Comparison of ENCODE assay signal across 9 cellular contexts in the genomic region with DNA sequence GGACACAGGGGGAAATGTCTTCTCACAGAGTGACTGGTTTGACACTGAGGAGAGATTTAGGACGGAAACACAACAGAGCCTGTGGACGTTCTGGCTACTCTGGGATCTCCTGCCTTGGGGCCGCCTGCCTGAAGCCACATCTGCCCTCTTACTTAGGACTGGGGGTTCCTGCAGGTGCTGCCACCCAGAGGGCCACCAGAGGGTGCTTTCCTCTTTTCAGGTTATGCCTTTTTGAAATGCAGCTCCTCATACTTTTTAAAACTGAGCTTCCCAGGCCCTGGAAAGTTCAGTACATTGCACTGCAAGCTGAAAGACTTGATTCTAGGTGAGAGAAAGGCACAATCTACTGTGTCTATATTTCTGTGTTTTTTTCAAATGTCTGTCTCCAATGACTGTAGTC.
DNase-seq lines count a peak whose midpoint lies in the region; ATAC-seq, FAIRE-seq and TF ChIP-seq lines count a peak whose summit lies in the region.
"Had no signal": no experiment of that assay in that cellular context is flagged by ENCODE, and none has a peak within 500 bp of the region (broad histone marks: within the 10 kb centered on the region; RNA-seq: fewer than 3 reads in every experiment).

No MANE protein-coding gene starts in this region.

- H3K79me2 ChIP-seq in SU-DHL-6 (ENCODE audit: insufficient read depth, low read length): no peaks in the 10 kb centered on the region

- no peak overlapping the region for H2AFZ ChIP-seq in SU-DHL-6 (ENCODE audit: low read depth, low read length, severe bottlenecking)

- H3K36me3 ChIP-seq in SU-DHL-6 (ENCODE audit: low read length) (no peaks in the 10 kb centered on the region), heart right ventricle (no peaks in the 10 kb centered on the region), upper lobe of right lung (no peaks in the 10 kb centered on the region)

- no peaks in the 10 kb centered on the region for H3F3A ChIP-seq in SU-DHL-6 (ENCODE audit: insufficient read depth)

- H4K20me1 ChIP-seq in SU-DHL-6 (ENCODE audit: low read depth, low read length): no peaks in the 10 kb centered on the region

- peak; percentile 64 for ATAC-seq in HG03103 (IDR thresholded peaks at IDR 0.05; ENCODE audit: low read depth, unreplicated experiment)
- ATAC-seq in heart right ventricle: peak; percentile 49 to 83 (median 72)
- peak; percentile 76 for ATAC-seq in upper lobe of right lung
- ATAC-seq in GM19467 (IDR thresholded peaks at IDR 0.05; ENCODE audit: unreplicated experiment): no peak
- ATAC-seq in GM19455 (IDR thresholded peaks at IDR 0.05; ENCODE audit: unreplicated experiment): no peak
- ATAC-seq: stimulated activated effector memory CD8-positive, alpha-beta T cell treated with anti-CD3 and anti-CD28 coated beads, Interleukin-12 subunit alpha, Interleukin-12 subunit beta, amount 100 ng/mL, for 72 hours had no signal

- 42 to 61% methylated on average over 3 of the region's 3 CpGs for WGBS in heart right ventricle, 2 donors

- no peak overlapping the region for H3K27ac ChIP-seq in SU-DHL-6 (ENCODE audit: low read depth, low read length)
- no peak overlapping the region for H3K27ac ChIP-seq in heart right ventricle
- H3K27ac ChIP-seq in upper lobe of right lung: no peak overlapping the region

- TF ChIP-seq CTCF in SU-DHL-6 (IDR thresholded peaks at IDR 0.05; ENCODE audit: insufficient read depth, low read length, poor library complexity, severe bottlenecking) (peak; percentile 15), heart right ventricle (IDR thresholded peaks at IDR 0.05) (peak in 8 of 9 donors; percentile 22 to 66 (median 58)), upper lobe of right lung (IDR thresholded peaks at IDR 0.05) (peak; percentile 47)

- H3K9me3 ChIP-seq in SU-DHL-6 (ENCODE audit: insufficient read depth, low read length) (no peaks in the 10 kb centered on the region), heart right ventricle (peaks cover 0 to 14% (median 0%) of the 10 kb centered on the region in 11 donors), upper lobe of right lung (no peaks in the 10 kb centered on the region)

- H3K4me3 ChIP-seq in SU-DHL-6 (ENCODE audit: insufficient read depth, low read length, poor library complexity, severe bottlenecking) (no peak overlapping the region), heart right ventricle (no peak overlapping the region), upper lobe of right lung (no peak overlapping the region)

- no peaks in the 10 kb centered on the region for H3K9me2 ChIP-seq in SU-DHL-6 (replicated peaks; ENCODE audit: insufficient read depth, low read length)

- H3K4me2 ChIP-seq in SU-DHL-6 (ENCODE audit: low read depth, low read length, poor library complexity, severe bottlenecking): no peak overlapping the region

- H3K27me3 ChIP-seq in SU-DHL-6 (ENCODE audit: low read length): no peaks in the 10 kb centered on the region
- no peaks in the 10 kb centered on the region for H3K27me3 ChIP-seq in heart right ventricle
- H3K27me3 ChIP-seq in upper lobe of right lung: no peaks in the 10 kb centered on the region

- H3K9ac ChIP-seq in SU-DHL-6 (ENCODE audit: low read length): no peak overlapping the region

- peak; percentile 51 for DNase-seq in GM03348 (ENCODE audit: low spot score)
- DNase-seq in heart right ventricle: peak in 1 of 2 donors; percentile 42
- DNase-seq in upper lobe of right lung: no peak
- no peak for DNase-seq in frontal cortex (ENCODE audit: low spot score in 2 of 2)

- FAIRE-seq in frontal cortex (lab: Jason Lieb, UNC): no peak

- peaks cover 0 to 5% (median 0%) of the 10 kb centered on the region in 9 donors for H3K4me1 ChIP-seq in heart right ventricle
- no peaks in the 10 kb centered on the region for H3K4me1 ChIP-seq in upper lobe of right lung

- intact Hi-C loops in heart right ventricle (cut with DNase I) (loop anchor here in 2 of 10 donors (5.0 to 10.0 kb wide), 2 partner anchors 93 to 95 kb away; a partner anchor contains a TSS), upper lobe of right lung (cut with DNase I) (no loop called here)

Comparison
In these comparisons a context has a peak if more than half of its experiments do, and no peak if none do; other contexts are left out.
1. ATAC-seq: peak in HG03103 (single experiment), heart right ventricle (8 of 8) and upper lobe of right lung (single experiment); none in GM19467 (single experiment) and GM19455 (single experiment).
2. Peak in every context shown above with its lines, with median percentiles within 50 percentile points of each other: CTCF ChIP-seq.